ENCODE assay signal across 1 cellular context in the genomic region with DNA sequence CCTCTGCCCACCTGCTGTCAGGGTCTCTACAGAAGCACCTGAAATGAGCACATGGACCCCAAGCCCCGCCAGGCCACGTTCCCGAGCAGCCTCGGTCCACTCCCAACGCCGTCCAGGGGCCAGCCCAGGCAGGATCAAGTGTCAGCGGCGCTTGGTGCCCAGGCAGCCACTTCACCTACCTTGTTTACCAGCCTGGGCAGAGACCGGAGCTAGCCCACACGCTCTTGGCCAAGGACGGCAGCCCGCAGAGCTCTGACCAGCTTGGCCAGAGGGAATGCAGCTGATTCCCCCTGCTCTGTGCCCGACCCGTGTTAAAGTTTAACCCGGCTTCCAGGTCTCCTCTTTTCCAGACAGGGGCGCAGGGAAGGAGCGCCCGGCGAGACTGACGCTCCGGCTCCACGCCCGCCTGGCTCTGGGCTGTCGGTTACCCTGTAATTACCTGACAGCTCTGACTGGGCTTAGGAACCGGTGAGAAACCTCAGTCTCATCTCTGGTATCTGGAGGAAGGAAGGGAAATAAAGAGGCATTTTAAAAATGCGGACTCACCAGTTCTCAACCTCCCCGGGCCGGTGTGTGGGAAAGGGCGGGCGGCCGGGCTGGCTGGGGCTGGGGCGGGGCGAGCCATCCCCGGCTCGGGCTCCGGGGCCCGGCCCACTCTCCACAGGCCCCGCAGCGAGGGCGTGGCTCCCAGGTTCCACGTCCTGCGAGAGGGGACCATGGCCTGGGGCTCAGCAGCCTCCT.
TF ChIP-seq lines count a peak whose summit lies in the region.

No MANE protein-coding gene starts in this region.

TF ChIP-seq in HepG2, 621 proteins besides CTCF, POLR2A, EP300 and RAD21 (continued from another document and continues in another):
- TF ChIP-seq ZBTB7B (CRISPR knock-in tag; IDR thresholded peaks at IDR 0.05) = peak; percentile 69; the same call in 1 of the 2 replicates
- TF ChIP-seq ZNF335 (CRISPR knock-in tag; IDR thresholded peaks at IDR 0.05) = peak; percentile 76; the same call in 1 of the 2 replicates
- TF ChIP-seq, protein P1, sequence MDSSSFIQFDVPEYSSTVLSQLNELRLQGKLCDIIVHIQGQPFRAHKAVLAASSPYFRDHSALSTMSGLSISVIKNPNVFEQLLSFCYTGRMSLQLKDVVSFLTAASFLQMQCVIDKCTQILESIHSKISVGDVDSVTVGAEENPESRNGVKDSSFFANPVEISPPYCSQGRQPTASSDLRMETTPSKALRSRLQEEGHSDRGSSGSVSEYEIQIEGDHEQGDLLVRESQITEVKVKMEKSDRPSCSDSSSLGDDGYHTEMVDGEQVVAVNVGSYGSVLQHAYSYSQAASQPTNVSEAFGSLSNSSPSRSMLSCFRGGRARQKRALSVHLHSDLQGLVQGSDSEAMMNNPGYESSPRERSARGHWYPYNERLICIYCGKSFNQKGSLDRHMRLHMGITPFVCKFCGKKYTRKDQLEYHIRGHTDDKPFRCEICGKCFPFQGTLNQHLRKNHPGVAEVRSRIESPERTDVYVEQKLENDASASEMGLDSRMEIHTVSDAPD (CRISPR knock-in tag; IDR thresholded peaks at IDR 0.05) = peak; percentile 19
- peak; percentile 85; the same call in 1 of the 2 replicates for TF ChIP-seq ARID2 (CRISPR knock-in tag; IDR thresholded peaks at IDR 0.05; ENCODE audit: borderline replicate concordance)
- TF ChIP-seq, protein P2, sequence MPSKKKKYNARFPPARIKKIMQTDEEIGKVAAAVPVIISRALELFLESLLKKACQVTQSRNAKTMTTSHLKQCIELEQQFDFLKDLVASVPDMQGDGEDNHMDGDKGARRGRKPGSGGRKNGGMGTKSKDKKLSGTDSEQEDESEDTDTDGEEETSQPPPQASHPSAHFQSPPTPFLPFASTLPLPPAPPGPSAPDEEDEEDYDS (CRISPR knock-in tag; IDR thresholded peaks at IDR 0.05) = peak; percentile 80; the same call in 1 of the 2 replicates
- TF ChIP-seq, protein P3, sequence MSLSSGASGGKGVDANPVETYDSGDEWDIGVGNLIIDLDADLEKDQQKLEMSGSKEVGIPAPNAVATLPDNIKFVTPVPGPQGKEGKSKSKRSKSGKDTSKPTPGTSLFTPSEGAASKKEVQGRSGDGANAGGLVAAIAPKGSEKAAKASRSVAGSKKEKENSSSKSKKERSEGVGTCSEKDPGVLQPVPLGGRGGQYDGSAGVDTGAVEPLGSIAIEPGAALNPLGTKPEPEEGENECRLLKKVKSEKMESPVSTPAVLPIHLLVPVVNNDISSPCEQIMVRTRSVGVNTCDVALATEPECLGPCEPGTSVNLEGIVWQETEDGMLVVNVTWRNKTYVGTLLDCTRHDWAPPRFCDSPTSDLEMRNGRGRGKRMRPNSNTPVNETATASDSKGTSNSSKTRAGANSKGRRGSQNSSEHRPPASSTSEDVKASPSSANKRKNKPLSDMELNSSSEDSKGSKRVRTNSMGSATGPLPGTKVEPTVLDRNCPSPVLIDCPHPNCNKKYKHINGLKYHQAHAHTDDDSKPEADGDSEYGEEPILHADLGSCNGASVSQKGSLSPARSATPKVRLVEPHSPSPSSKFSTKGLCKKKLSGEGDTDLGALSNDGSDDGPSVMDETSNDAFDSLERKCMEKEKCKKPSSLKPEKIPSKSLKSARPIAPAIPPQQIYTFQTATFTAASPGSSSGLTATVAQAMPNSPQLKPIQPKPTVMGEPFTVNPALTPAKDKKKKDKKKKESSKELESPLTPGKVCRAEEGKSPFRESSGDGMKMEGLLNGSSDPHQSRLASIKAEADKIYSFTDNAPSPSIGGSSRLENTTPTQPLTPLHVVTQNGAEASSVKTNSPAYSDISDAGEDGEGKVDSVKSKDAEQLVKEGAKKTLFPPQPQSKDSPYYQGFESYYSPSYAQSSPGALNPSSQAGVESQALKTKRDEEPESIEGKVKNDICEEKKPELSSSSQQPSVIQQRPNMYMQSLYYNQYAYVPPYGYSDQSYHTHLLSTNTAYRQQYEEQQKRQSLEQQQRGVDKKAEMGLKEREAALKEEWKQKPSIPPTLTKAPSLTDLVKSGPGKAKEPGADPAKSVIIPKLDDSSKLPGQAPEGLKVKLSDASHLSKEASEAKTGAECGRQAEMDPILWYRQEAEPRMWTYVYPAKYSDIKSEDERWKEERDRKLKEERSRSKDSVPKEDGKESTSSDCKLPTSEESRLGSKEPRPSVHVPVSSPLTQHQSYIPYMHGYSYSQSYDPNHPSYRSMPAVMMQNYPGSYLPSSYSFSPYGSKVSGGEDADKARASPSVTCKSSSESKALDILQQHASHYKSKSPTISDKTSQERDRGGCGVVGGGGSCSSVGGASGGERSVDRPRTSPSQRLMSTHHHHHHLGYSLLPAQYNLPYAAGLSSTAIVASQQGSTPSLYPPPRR (CRISPR knock-in tag; IDR thresholded peaks at IDR 0.05; ENCODE audit: borderline replicate concordance) = no peak; the same call in none of the 2 replicates
- TF ChIP-seq ARHGAP35 (CRISPR knock-in tag; IDR thresholded peaks at IDR 0.05; ENCODE audit: borderline replicate concordance) = peak; percentile 18; the same call in 1 of the 2 replicates
- TF ChIP-seq ZNF768 (CRISPR knock-in tag; IDR thresholded peaks at IDR 0.05) = peak; percentile 28; the same call in 1 of the 2 replicates
- TF ChIP-seq SMYD3 (CRISPR knock-in tag; IDR thresholded peaks at IDR 0.05) = peak; percentile 23; the same call in 1 of the 2 replicates
- peak; percentile 84; the same call in 1 of the 2 replicates for TF ChIP-seq ZNF121 (CRISPR knock-in tag; IDR thresholded peaks at IDR 0.05)
- TF ChIP-seq, protein P4, sequence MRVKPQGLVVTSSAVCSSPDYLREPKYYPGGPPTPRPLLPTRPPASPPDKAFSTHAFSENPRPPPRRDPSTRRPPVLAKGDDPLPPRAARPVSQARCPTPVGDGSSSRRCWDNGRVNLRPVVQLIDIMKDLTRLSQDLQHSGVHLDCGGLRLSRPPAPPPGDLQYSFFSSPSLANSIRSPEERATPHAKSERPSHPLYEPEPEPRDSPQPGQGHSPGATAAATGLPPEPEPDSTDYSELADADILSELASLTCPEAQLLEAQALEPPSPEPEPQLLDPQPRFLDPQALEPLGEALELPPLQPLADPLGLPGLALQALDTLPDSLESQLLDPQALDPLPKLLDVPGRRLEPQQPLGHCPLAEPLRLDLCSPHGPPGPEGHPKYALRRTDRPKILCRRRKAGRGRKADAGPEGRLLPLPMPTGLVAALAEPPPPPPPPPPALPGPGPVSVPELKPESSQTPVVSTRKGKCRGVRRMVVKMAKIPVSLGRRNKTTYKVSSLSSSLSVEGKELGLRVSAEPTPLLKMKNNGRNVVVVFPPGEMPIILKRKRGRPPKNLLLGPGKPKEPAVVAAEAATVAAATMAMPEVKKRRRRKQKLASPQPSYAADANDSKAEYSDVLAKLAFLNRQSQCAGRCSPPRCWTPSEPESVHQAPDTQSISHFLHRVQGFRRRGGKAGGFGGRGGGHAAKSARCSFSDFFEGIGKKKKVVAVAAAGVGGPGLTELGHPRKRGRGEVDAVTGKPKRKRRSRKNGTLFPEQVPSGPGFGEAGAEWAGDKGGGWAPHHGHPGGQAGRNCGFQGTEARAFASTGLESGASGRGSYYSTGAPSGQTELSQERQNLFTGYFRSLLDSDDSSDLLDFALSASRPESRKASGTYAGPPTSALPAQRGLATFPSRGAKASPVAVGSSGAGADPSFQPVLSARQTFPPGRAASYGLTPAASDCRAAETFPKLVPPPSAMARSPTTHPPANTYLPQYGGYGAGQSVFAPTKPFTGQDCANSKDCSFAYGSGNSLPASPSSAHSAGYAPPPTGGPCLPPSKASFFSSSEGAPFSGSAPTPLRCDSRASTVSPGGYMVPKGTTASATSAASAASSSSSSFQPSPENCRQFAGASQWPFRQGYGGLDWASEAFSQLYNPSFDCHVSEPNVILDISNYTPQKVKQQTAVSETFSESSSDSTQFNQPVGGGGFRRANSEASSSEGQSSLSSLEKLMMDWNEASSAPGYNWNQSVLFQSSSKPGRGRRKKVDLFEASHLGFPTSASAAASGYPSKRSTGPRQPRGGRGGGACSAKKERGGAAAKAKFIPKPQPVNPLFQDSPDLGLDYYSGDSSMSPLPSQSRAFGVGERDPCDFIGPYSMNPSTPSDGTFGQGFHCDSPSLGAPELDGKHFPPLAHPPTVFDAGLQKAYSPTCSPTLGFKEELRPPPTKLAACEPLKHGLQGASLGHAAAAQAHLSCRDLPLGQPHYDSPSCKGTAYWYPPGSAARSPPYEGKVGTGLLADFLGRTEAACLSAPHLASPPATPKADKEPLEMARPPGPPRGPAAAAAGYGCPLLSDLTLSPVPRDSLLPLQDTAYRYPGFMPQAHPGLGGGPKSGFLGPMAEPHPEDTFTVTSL (CRISPR knock-in tag; IDR thresholded peaks at IDR 0.05; ENCODE audit: borderline replicate concordance) = peak; percentile 27; the same call in 1 of the 2 replicates
- no peak for TF ChIP-seq MBNL3 (CRISPR knock-in tag; conservative IDR thresholded peaks at IDR 0.05)
- TF ChIP-seq RBM39 (IDR thresholded peaks at IDR 0.05; ENCODE audit: low read depth, low read length, poor library complexity, severe bottlenecking) = peak; percentile 90
- no peak for TF ChIP-seq SP4 (CRISPR knock-in tag; IDR thresholded peaks at IDR 0.05)
- peak; percentile 97 for TF ChIP-seq NCOA1 (CRISPR knock-in tag; IDR thresholded peaks at IDR 0.05)
- TF ChIP-seq, protein P5, sequence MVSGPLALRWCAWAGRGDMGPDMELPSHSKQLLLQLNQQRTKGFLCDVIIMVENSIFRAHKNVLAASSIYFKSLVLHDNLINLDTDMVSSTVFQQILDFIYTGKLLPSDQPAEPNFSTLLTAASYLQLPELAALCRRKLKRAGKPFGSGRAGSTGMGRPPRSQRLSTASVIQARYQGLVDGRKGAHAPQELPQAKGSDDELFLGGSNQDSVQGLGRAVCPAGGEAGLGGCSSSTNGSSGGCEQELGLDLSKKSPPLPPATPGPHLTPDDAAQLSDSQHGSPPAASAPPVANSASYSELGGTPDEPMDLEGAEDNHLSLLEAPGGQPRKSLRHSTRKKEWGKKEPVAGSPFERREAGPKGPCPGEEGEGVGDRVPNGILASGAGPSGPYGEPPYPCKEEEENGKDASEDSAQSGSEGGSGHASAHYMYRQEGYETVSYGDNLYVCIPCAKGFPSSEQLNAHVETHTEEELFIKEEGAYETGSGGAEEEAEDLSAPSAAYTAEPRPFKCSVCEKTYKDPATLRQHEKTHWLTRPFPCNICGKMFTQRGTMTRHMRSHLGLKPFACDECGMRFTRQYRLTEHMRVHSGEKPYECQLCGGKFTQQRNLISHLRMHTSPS (CRISPR knock-in tag; IDR thresholded peaks at IDR 0.05; ENCODE audit: low read depth) = peak; percentile 100
- peak; percentile 72 for TF ChIP-seq TBX2 (CRISPR knock-in tag; IDR thresholded peaks at IDR 0.05; ENCODE audit: borderline replicate concordance)
- peak; percentile 92 for TF ChIP-seq ASH2L (IDR thresholded peaks at IDR 0.05; ENCODE audit: insufficient read length, low read depth, low read length)
- TF ChIP-seq, protein P6, sequence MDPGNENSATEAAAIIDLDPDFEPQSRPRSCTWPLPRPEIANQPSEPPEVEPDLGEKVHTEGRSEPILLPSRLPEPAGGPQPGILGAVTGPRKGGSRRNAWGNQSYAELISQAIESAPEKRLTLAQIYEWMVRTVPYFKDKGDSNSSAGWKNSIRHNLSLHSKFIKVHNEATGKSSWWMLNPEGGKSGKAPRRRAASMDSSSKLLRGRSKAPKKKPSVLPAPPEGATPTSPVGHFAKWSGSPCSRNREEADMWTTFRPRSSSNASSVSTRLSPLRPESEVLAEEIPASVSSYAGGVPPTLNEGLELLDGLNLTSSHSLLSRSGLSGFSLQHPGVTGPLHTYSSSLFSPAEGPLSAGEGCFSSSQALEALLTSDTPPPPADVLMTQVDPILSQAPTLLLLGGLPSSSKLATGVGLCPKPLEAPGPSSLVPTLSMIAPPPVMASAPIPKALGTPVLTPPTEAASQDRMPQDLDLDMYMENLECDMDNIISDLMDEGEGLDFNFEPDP (CRISPR knock-in tag; conservative IDR thresholded peaks at IDR 0.05) = 0 out of 2 replicates have a peak, but pooled peaks have one; percentile 85
- peak; percentile 17; the same call in 1 of the 2 replicates for TF ChIP-seq SOX5 (CRISPR knock-in tag; IDR thresholded peaks at IDR 0.05; ENCODE audit: borderline replicate concordance)
- no peak for TF ChIP-seq ZNF773 (CRISPR knock-in tag; IDR thresholded peaks at IDR 0.05; ENCODE audit: borderline replicate concordance)
- peak; percentile 5; the same call in 1 of the 2 replicates for TF ChIP-seq ZNF263 (CRISPR knock-in tag; IDR thresholded peaks at IDR 0.05)
- peak; percentile 57 for TF ChIP-seq HNRNPLL (IDR thresholded peaks at IDR 0.05; ENCODE audit: low read depth, low read length, poor library complexity, severe bottlenecking)
- TF ChIP-seq MBD4 (IDR thresholded peaks at IDR 0.05; ENCODE audit: borderline replicate concordance, low read length) = no peak
- TF ChIP-seq, protein P7, sequence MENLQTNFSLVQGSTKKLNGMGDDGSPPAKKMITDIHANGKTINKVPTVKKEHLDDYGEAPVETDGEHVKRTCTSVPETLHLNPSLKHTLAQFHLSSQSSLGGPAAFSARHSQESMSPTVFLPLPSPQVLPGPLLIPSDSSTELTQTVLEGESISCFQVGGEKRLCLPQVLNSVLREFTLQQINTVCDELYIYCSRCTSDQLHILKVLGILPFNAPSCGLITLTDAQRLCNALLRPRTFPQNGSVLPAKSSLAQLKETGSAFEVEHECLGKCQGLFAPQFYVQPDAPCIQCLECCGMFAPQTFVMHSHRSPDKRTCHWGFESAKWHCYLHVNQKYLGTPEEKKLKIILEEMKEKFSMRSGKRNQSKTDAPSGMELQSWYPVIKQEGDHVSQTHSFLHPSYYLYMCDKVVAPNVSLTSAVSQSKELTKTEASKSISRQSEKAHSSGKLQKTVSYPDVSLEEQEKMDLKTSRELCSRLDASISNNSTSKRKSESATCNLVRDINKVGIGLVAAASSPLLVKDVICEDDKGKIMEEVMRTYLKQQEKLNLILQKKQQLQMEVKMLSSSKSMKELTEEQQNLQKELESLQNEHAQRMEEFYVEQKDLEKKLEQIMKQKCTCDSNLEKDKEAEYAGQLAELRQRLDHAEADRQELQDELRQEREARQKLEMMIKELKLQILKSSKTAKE (CRISPR knock-in tag; IDR thresholded peaks at IDR 0.05; ENCODE audit: borderline replicate concordance) = peak; percentile 35; the same call in 1 of the 2 replicates
- TF ChIP-seq ZNF34 (CRISPR knock-in tag; IDR thresholded peaks at IDR 0.05; ENCODE audit: borderline replicate concordance) = peak; percentile 88
- peak; percentile 66 for TF ChIP-seq FOXK1 (CRISPR knock-in tag; IDR thresholded peaks at IDR 0.05; ENCODE audit: borderline replicate concordance, low read depth)
- TF ChIP-seq, protein P8, sequence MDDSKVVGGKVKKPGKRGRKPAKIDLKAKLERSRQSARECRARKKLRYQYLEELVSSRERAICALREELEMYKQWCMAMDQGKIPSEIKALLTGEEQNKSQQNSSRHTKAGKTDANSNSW (CRISPR knock-in tag; IDR thresholded peaks at IDR 0.05; ENCODE audit: borderline replicate concordance) = 0 out of 2 replicates have a peak, but pooled peaks have one; percentile 33
- peak; percentile 44; the same call in 1 of the 2 replicates for TF ChIP-seq HOXA3 (CRISPR knock-in tag; IDR thresholded peaks at IDR 0.05)
- TF ChIP-seq ZNF572 (CRISPR knock-in tag; IDR thresholded peaks at IDR 0.05) = 0 out of 2 replicates have a peak, but pooled peaks have one; percentile 45
- TF ChIP-seq ZNF232 (CRISPR knock-in tag; IDR thresholded peaks at IDR 0.05; ENCODE audit: borderline replicate concordance) = 0 out of 2 replicates have a peak, but pooled peaks have one; percentile 2
- TF ChIP-seq RNF2 (conservative IDR thresholded peaks at IDR 0.05; ENCODE audit: low read depth) = no peak; the same call in 1 of the 2 replicates
- peak; percentile 46; the same call in 1 of the 2 replicates for TF ChIP-seq ZNF619 (CRISPR knock-in tag; IDR thresholded peaks at IDR 0.05)
- TF ChIP-seq, protein P9, sequence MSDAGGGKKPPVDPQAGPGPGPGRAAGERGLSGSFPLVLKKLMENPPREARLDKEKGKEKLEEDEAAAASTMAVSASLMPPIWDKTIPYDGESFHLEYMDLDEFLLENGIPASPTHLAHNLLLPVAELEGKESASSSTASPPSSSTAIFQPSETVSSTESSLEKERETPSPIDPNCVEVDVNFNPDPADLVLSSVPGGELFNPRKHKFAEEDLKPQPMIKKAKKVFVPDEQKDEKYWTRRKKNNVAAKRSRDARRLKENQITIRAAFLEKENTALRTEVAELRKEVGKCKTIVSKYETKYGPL (CRISPR knock-in tag; IDR thresholded peaks at IDR 0.05) = no peak
- peak; percentile 26; the same call in 1 of the 2 replicates for TF ChIP-seq NR2F6 (IDR thresholded peaks at IDR 0.05)
- TF ChIP-seq NR2F6 (CRISPR knock-in tag; IDR thresholded peaks at IDR 0.05) = peak; percentile 59
